Comparison of ENCODE assay signal across 8 cellular contexts in the genomic region with DNA sequence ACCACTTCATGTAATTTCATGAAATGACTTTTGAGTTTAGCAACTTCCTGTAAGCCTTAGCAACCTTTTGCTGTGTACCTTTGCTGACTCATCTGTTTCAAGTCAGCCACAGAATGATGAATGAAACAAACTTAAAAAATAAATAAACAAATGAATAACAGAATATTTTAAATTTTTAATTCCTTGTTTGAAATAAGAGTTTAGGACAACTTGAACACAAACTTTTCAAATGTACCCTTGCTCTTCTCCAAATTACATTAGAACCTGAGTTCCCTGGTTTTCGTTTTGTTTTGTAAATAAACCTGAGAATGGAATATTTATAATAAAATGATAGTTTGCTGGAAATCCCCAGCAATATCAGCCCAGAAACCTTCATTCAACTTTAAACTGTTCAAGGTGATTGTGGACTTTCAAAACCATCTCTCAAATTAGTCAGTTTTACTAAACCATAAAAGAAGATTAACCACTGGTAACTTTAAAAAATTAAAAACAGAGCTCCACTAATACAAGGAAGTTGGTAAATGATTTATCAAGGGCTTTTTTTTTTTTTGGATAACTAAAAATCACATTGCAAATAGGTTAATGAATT. TPM values are rescaled to one million over a fixed set of nuclear protein-coding genes. Genes with fewer than 3 reads are reported as not detected.
DNase-seq lines count a peak whose midpoint lies in the region; ATAC-seq, FAIRE-seq and TF ChIP-seq lines count a peak whose summit lies in the region.

No MANE protein-coding gene starts in this region.

- no peaks in the 10 kb centered on the region for H3K36me3 ChIP-seq in CD8-positive, alpha-beta T cell (ENCODE audit: insufficient read depth, low read length)

- TF ChIP-seq CTCF in CD8-positive, alpha-beta T cell (IDR thresholded peaks at IDR 0.05) = no peak
- TF ChIP-seq CTCF in fibroblast of villous mesenchyme (IDR thresholded peaks at IDR 0.05; ENCODE audit: insufficient read depth, low read depth, low read length) = no peak

- peaks cover 16% of the 10 kb centered on the region for H3K4me1 ChIP-seq in CD8-positive, alpha-beta T cell (ENCODE audit: insufficient read depth, low read length)

- POLR2A ChIA-PET in CD8-positive, alpha-beta T cell (lab: Charles Lee) = interaction anchor here (0.7 kb wide), 1 partner anchor 1419 kb away, joined by 3 read pairs; no protein-coding TSS in a partner anchor

- H3K27me3 Mint-ChIP-seq in CD8-positive, alpha-beta T cell (ENCODE audit: low read depth) = no peaks in the 10 kb centered on the region

- no peak for DNase-seq in CD8-positive, alpha-beta T cell
- DNase-seq in RKO (ENCODE audit: low spot score) = peak; percentile 26
- peak; percentile 61 for DNase-seq in fibroblast of villous mesenchyme (ENCODE audit: low read depth)
- no peak for DNase-seq in GM12892 (ENCODE audit: insufficient read length)
- no peak for DNase-seq in NCI-H1092 treated with DMSO at 0.1 percent for 48 hours (lab: John Stamatoyannopoulos, UW)
- DNase-seq in cerebellum (ENCODE audit: low spot score) = no peak

- no peaks in the 10 kb centered on the region for H3K9me3 ChIP-seq in CD8-positive, alpha-beta T cell (ENCODE audit: low read length)

- intact Hi-C loops in CD8-positive, alpha-beta T cell (cut with DNase I, micrococcal nuclease) = no loop called here

- peaks cover 3% of the 10 kb centered on the region for H3K36me3 Mint-ChIP-seq in CD8-positive, alpha-beta T cell

- CTCF ChIA-PET in CD8-positive, alpha-beta T cell (lab: Charles Lee) = no interaction called here

- no peak for FAIRE-seq in GM12892 (lab: Jason Lieb, UNC)

- no peak overlapping the region for H3K27ac Mint-ChIP-seq in CD8-positive, alpha-beta T cell

- no peaks in the 10 kb centered on the region for H3K27me3 ChIP-seq in CD8-positive, alpha-beta T cell (ENCODE audit: insufficient read depth, low read length)

- peak; percentile 66 for ATAC-seq in CD8-positive, alpha-beta T cell
- ATAC-seq in GM19324 (IDR thresholded peaks at IDR 0.05; ENCODE audit: low FRiP score, unreplicated experiment) = peak; percentile 59
- peak; percentile 81 for ATAC-seq in HG03139 (IDR thresholded peaks at IDR 0.05; ENCODE audit: unreplicated experiment)

- no peak overlapping the region for H3K27ac ChIP-seq in CD8-positive, alpha-beta T cell (ENCODE audit: low read depth, low read length)

- H3K9me3 Mint-ChIP-seq in CD8-positive, alpha-beta T cell = no peaks in the 10 kb centered on the region

- H3K4me1 Mint-ChIP-seq in CD8-positive, alpha-beta T cell (ENCODE audit: low read depth) = peaks cover 31% of the 10 kb centered on the region

- no peak overlapping the region for H3K4me3 Mint-ChIP-seq in CD8-positive, alpha-beta T cell

- TF ChIP-seq POLR2A in GM12892 (IDR thresholded peaks at IDR 0.05; ENCODE audit: low read depth, low read length) = no peak

- H3K4me3 ChIP-seq in CD8-positive, alpha-beta T cell (ENCODE audit: low read depth, low read length) = no peak overlapping the region
- H3K4me3 ChIP-seq in fibroblast of villous mesenchyme (ENCODE audit: low read depth, low read length) = no peak overlapping the region

RNA-seq across cellular contexts. Expression of gene MBOAT1, which starts 10.1 kb away (rescaled TPM):
- 1 to 10 TPM; 5.9 to 6.5 TPM for total RNA-seq in CD8-positive, alpha-beta T cell
- 8.7 and 22.9 TPM in 2 replicates for total RNA-seq in fibroblast of villous mesenchyme
- polyA plus RNA-seq in GM12892 (2012; ENCODE audit: missing spikeins) = 10.0 TPM
- total RNA-seq in cerebellum = 7.7 TPM

Comparison
In these comparisons a context has a peak if more than half of its experiments do, and no peak if none do; other contexts are left out.
1. DNase-seq: peak in RKO (single experiment) and fibroblast of villous mesenchyme (single experiment); none in CD8-positive, alpha-beta T cell (0 of 7), GM12892 (single experiment), NCI-H1092 treated with DMSO at 0.1 percent for 48 hours (single experiment) and cerebellum (single experiment).
2. Peak in every context shown above with its lines, with median percentiles within 50 percentile points of each other: ATAC-seq.